In the genomic region with DNA sequence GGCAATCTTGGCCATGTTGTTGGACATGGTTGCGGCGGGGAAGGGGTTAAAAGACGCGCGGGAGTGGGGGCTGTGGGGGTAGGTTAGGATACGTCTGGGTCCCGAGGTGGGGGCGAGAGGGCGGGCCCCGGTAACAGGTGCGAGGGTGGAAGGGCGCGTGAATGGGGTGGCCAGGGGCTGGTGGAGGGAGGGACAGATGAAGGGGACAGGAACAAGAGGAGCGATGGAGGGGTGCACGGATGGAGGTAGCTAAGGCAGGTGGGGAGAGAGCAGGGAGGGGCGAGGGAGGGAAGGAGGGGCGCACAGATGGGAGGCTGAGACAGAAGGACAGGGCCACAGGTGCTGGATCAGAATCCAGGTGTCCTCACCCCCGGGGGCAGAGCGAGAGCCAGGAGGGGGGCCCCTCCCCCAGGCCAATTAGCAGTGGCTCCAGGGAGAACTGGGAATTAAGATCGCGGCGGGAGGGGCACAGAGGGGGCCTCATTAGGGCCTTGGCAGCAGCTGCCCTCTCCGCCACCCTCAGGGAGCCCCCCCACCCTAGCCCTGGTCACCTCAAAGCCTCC, we compare ENCODE assay signal across 9 cellular contexts. TPM values are rescaled to one million over a fixed set of nuclear protein-coding genes. Genes with fewer than 3 reads are reported as not detected.
DNase-seq lines count a peak whose midpoint lies in the region; ATAC-seq and TF ChIP-seq lines count a peak whose summit lies in the region.
"Had no signal": no experiment of that assay in that cellular context is flagged by ENCODE, and none has a peak within 500 bp of the region (broad histone marks: within the 10 kb centered on the region; RNA-seq: fewer than 3 reads in every experiment).

No MANE protein-coding gene starts in this region.

- DNase-seq in NCI-H2081 (lab: John Stamatoyannopoulos, UW) (peak; percentile 50 to 66), NCI-H2081 treated with DMSO at 0.1 percent for 48 hours (lab: John Stamatoyannopoulos, UW) (no peak), NCI-H345 treated with DMSO at 0.1 percent for 48 hours (lab: John Stamatoyannopoulos, UW; ENCODE audit: unreplicated experiment) (peak; percentile 33), retinal pigment epithelial cell (ENCODE audit: low read depth) (no peak), left colon (no peak), kidney tubule cell (ENCODE audit: low spot score) (no peak)

- H3K27ac ChIP-seq in cingulate gyrus (ENCODE audit: low read depth, low read length): peak overlapping the region; percentile 65

- TF ChIP-seq CTCF in retinal pigment epithelial cell (conservative IDR thresholded peaks at IDR 0.05; ENCODE audit: low read depth, low read length): no peak

- ATAC-seq in left colon (no peak), HG03565 (IDR thresholded peaks at IDR 0.05; ENCODE audit: unreplicated experiment) (no peak)

- H3K4me3 ChIP-seq in retinal pigment epithelial cell (ENCODE audit: low read length): peak overlapping the region; percentile 35

- intact Hi-C loops in left colon (cut with DNase I, micrococcal nuclease): no loop called here

RNA-seq across cellular contexts. Expression of a gene that starts 1.3 kb away (rescaled TPM):
- total RNA-seq in left colon: not detected
- total RNA-seq: subcutaneous adipose tissue had no signal

RNA-seq across cellular contexts. Expression of a gene that starts 9.8 kb away (rescaled TPM):
- total RNA-seq in left colon: 1 to 10 TPM in 1 of 2 donors, under 1 TPM in 1; 0.58 to 1.6 TPM

RNA-seq across cellular contexts. Expression of a gene that starts 26.2 kb away (rescaled TPM):
- 1 to 10 TPM; 1.1 to 7.8 TPM for total RNA-seq in left colon

RNA-seq across cellular contexts. Expression of a gene that starts 33.6 kb away (rescaled TPM):
- 100 to 1,000 TPM; 250 to 278 TPM for total RNA-seq in left colon

Comparison
In these comparisons a context has a peak if more than half of its experiments do, and no peak if none do; other contexts are left out.
1. DNase-seq: peak in NCI-H2081 (2 of 2) and NCI-H345 treated with DMSO at 0.1 percent for 48 hours (single experiment); none in NCI-H2081 treated with DMSO at 0.1 percent for 48 hours (single experiment), retinal pigment epithelial cell (single experiment), left colon (0 of 2) and kidney tubule cell (single experiment).